In the genomic region with DNA sequence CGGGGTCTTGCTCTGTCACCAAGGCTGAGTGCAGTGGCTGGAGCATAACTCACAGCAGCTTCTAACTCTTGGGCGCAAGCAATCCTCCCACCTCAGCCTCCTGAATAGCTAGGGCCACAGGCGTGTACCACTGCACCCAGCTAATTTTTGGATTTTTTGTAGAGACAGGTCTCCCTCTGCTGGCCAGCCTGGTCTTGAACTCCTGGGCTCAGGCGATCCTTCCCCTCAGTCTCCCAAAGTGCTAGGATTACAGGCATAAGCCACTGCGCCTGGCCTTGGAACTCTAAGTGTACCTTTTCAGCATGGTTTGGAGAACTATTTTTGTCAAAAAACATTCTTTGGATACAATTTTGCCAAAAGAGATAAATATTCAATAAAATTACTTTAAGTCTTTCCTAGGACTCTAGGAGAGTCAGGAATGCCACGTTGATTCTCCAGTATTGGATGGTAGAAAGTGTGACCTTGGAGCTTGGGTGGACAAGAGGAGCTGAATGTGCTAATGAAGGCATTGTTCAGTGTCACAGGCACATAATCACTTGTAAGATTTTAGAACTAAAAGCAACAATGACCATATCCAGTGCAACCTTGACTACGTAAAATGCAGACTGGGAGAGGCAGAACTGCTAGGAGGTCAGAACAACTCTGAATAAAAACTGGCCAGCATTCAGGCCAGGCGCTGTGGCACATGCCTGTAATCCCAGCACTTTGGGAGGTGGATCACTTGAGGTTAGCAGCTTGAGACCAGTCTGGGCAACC, we compare ENCODE assay signal across 6 cellular contexts. TPM values are rescaled to one million over a fixed set of nuclear protein-coding genes. Genes with fewer than 3 reads are reported as not detected.
DNase-seq lines count a peak whose midpoint lies in the region; ATAC-seq and TF ChIP-seq lines count a peak whose summit lies in the region.

No MANE protein-coding gene starts in this region.

- no peaks in the 10 kb centered on the region for H3K9me3 ChIP-seq in cardiac muscle cell (ENCODE audit: low read depth)

- no peaks in the 10 kb centered on the region for H3K27me3 ChIP-seq in cardiac muscle cell

- H3K36me3 ChIP-seq in cardiac muscle cell = peaks cover 50% of the 10 kb centered on the region

- peak; percentile 47 to 59 for DNase-seq in cardiac muscle cell (ENCODE audit: low read depth in 1 of 2, low spot score in 1 of 2)
- DNase-seq in Right ventricle myocardium inferior (ENCODE audit: missing footprints) = no peak
- DNase-seq in activated CD4-positive, alpha-beta T cell treated with anti-CD3 and anti-CD28 coated beads for 1 hour = peak; percentile 31
- DNase-seq in head of caudate nucleus = peak in 34 of 42 donors; percentile 6 to 69 (median 36)
- no peak for DNase-seq in iPS-NIHi7 (ENCODE audit: extremely low spot score)

- H3K27ac ChIP-seq in cardiac muscle cell = peak overlapping the region; percentile 38

- TF ChIP-seq CTCF in cardiac muscle cell (IDR thresholded peaks at IDR 0.05; ENCODE audit: low read depth, low read length) = peak; percentile 66

- peaks cover 4% of the 10 kb centered on the region for H3K4me1 ChIP-seq in cardiac muscle cell (ENCODE audit: low read depth)

- H3K4me3 ChIP-seq in cardiac muscle cell = no peak overlapping the region

- intact Hi-C loops in Right ventricle myocardium inferior (cut with DNase I) (no loop called here), head of caudate nucleus (cut with DNase I) (loop anchor here (5.0 kb wide), 1 partner anchor 61 kb away; the partner anchor contains the start of gene COQ5)

- no peak for ATAC-seq in Right ventricle myocardium inferior
- no peak for ATAC-seq in GM21423 (IDR thresholded peaks at IDR 0.05; ENCODE audit: unreplicated experiment)

RNA-seq across cellular contexts. Expression of gene SRSF9, which starts 2.8 kb away (rescaled TPM):
- total RNA-seq in cardiac muscle cell = 126 and 131 TPM in 2 replicates
- polyA plus RNA-seq in cardiac muscle cell = 195 and 205 TPM in 2 replicates
- total RNA-seq in Right ventricle myocardium inferior = 40.1 TPM

RNA-seq across cellular contexts. Expression of gene GATC, which starts 20.5 kb away (rescaled TPM):
- total RNA-seq in cardiac muscle cell (13.8 and 19.3 TPM in 2 replicates), Right ventricle myocardium inferior (12.1 TPM)
- polyA plus RNA-seq in cardiac muscle cell = 11.4 and 12.7 TPM in 2 replicates

RNA-seq across cellular contexts. Expression of gene TRIAP1, which starts 20.6 kb away (rescaled TPM):
- 11.9 and 21.1 TPM in 2 replicates for total RNA-seq in cardiac muscle cell
- polyA plus RNA-seq in cardiac muscle cell = 41.9 and 58.8 TPM in 2 replicates
- total RNA-seq in Right ventricle myocardium inferior = 16.1 TPM

RNA-seq across cellular contexts. Expression of gene COX6A1, which starts 28.8 kb away (rescaled TPM):
- total RNA-seq in cardiac muscle cell = 759 and 1,227 TPM in 2 replicates
- polyA plus RNA-seq in cardiac muscle cell = 1,076 and 1,511 TPM in 2 replicates
- 135 TPM for total RNA-seq in Right ventricle myocardium inferior

RNA-seq across cellular contexts. Expression of gene DYNLL1, which starts 29.2 kb away (rescaled TPM):
- total RNA-seq in cardiac muscle cell (186 and 248 TPM in 2 replicates), Right ventricle myocardium inferior (166 TPM)
- 534 and 546 TPM in 2 replicates for polyA plus RNA-seq in cardiac muscle cell

Comparison
In these comparisons a context has a peak if more than half of its experiments do, and no peak if none do; other contexts are left out.
1. DNase-seq: peak in cardiac muscle cell (2 of 2), activated CD4-positive, alpha-beta T cell treated with anti-CD3 and anti-CD28 coated beads for 1 hour (single experiment) and head of caudate nucleus (34 of 42); none in Right ventricle myocardium inferior (single experiment) and iPS-NIHi7 (single experiment).